8 cellular contexts compared by ENCODE assay signal in the genomic region with DNA sequence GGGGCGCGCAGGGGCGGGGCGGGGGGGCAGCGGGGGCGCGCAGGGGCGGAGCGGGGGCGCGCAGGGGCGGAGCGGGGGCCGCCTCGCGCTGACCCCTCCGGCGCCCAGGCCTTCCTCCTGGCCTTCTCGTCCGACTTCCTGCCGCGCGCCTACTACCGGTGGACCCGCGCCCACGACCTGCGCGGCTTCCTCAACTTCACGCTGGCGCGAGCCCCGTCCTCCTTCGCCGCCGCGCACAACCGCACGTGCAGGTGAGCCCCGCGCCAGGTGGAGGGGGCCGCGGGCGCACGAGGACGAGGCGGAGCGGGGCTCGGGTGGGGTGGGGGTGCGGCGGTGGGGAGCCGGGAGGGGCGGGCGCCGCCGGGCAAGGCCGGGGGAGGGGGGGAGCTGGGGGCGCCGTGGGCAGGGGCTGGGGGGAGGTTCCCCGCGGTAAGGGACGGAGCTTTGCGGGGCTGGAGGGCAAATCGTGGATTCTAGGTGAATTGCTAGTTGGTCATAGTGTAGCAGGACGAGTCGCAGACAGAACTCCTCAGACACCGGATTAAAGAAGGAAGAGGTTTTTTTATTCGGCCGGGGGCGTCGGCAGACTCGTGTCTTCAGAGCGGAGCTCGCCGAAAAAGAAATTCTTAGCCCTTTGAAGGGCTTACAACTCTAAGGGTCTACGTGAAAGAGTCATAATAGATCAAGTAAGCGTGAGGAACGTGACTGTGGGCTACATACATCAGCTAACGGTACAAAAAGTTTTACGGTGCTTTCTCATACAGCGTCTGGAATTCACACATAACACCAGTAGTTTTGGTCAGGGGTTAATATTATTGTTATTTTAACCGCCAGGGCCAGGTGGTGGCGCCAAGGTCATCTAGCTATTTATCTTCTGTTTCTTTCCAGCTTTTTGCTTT. TPM values are rescaled to one million over a fixed set of nuclear protein-coding genes. Genes with fewer than 3 reads are reported as not detected.
A peak's percentile ranks its signal among the peaks of the same experiment; 100 is the strongest.
DNase-seq lines count a peak whose midpoint lies in the region; ATAC-seq, FAIRE-seq and TF ChIP-seq lines count a peak whose summit lies in the region.

No MANE protein-coding gene starts in this region.

- H3K4me2 ChIP-seq in OCI-LY7 (ENCODE audit: low read length) = peak overlapping the region; percentile 80

- DNase-seq in AG08396 (ENCODE audit: low spot score) (peak; percentile 63), GM18507 (ENCODE audit: extremely low spot score, insufficient read length, low read depth) (peak; percentile 25), OCI-LY7 (ENCODE audit: low spot score) (peak; percentile 51), globus pallidus (ENCODE audit: low spot score) (peak; percentile 36), osteocyte (ENCODE audit: extremely low spot score, unreplicated experiment) (no peak)
- peak; percentile 78 for DNase-seq in activated effector memory CD4-positive, alpha-beta T cell treated with anti-CD3 and anti-CD28 coated beads, Interleukin-2, amount 50 U/mL, for 16 hours

- peak; percentile 77 for TF ChIP-seq CTCF in OCI-LY7 (conservative IDR thresholded peaks at IDR 0.05; ENCODE audit: low read length)
- peak; percentile 25 for TF ChIP-seq CTCF in osteocyte (IDR thresholded peaks at IDR 0.05)

- H3K9me3 Mint-ChIP-seq in osteocyte (ENCODE audit: unreplicated experiment) = no peaks in the 10 kb centered on the region

- POLR2A ChIA-PET in OCI-LY7 (lab: Charles Lee) = interaction anchor here (1.0 to 1.1 kb wide), 2 partner anchors 10 to 96 kb away, joined by 3 read pairs; no protein-coding TSS in a partner anchor

- no peaks in the 10 kb centered on the region for H3K79me2 ChIP-seq in OCI-LY7 (ENCODE audit: insufficient read depth, low read depth, low read length)

- H3K36me3 Mint-ChIP-seq in osteocyte (ENCODE audit: unreplicated experiment) = no peaks in the 10 kb centered on the region

- no peaks in the 10 kb centered on the region for H3K27me3 Mint-ChIP-seq in osteocyte (ENCODE audit: unreplicated experiment)

- peaks cover 25% of the 10 kb centered on the region for H3K4me1 Mint-ChIP-seq in osteocyte (ENCODE audit: unreplicated experiment)

- no peaks in the 10 kb centered on the region for H3K9me2 ChIP-seq in OCI-LY7 (ENCODE audit: insufficient read depth, low read length)

- peak overlapping the region; percentile 53 for H3K4me3 ChIP-seq in OCI-LY7 (ENCODE audit: low read depth, low read length, poor library complexity, severe bottlenecking)

- CTCF ChIA-PET in OCI-LY7 (lab: Charles Lee; ENCODE audit: unreplicated experiment) = interaction anchor here (1.0 kb wide), 1 partner anchor 25 kb away, joined by 3 read pairs; no protein-coding TSS in a partner anchor

- intact Hi-C loops in OCI-LY7 (cut with micrococcal nuclease; ENCODE audit: unreplicated experiment) = loop anchor here (2.0 to 5.0 kb wide), 2 partner anchors 174 to 236 kb away; no protein-coding TSS in a partner anchor

- FAIRE-seq in GM18507 (lab: Jason Lieb, UNC) = peak; percentile 68

- H3K27ac ChIP-seq in OCI-LY7 (ENCODE audit: low read depth, low read length, poor library complexity, severe bottlenecking) = no peak overlapping the region

- no peak for ATAC-seq in HG03469 (IDR thresholded peaks at IDR 0.05; ENCODE audit: unreplicated experiment)
- ATAC-seq in GM21529 (IDR thresholded peaks at IDR 0.05; ENCODE audit: unreplicated experiment) = no peak

- H4K20me1 ChIP-seq in OCI-LY7 (ENCODE audit: insufficient read depth, low read length) = no peaks in the 10 kb centered on the region

- no TSS peak for BruUV-seq in OCI-LY7 (replicated peaks; lab: Mats Ljungman, UMichigan)

- H3K4me3 Mint-ChIP-seq in osteocyte (ENCODE audit: unreplicated experiment) = peak overlapping the region; percentile 85

- no peaks in the 10 kb centered on the region for H3K36me3 ChIP-seq in OCI-LY7 (ENCODE audit: insufficient read depth, low read length)

- peak overlapping the region; percentile 56 for H3K27ac Mint-ChIP-seq in osteocyte (ENCODE audit: unreplicated experiment)

- H3K9me3 ChIP-seq in OCI-LY7 (ENCODE audit: low read length) = no peaks in the 10 kb centered on the region

- peak overlapping the region; percentile 75; the same call in 1 of the 2 replicates for H2AFZ ChIP-seq in OCI-LY7 (ENCODE audit: low read length)

- H3K4me1 ChIP-seq in OCI-LY7 (ENCODE audit: insufficient read depth, low read length, poor library complexity, severe bottlenecking) = peaks cover 11% of the 10 kb centered on the region

RNA-seq across cellular contexts. Expression of gene ANO7, which starts 29.9 kb away (rescaled TPM):
- total RNA-seq in OCI-LY7 (2014; rRNA removed; shearing (Covaris generic)) = 0.16 TPM in 1 of 2 replicates, not detected in the other
- total RNA-seq in OCI-LY7 (2022) (0.46 TPM in 1 of 2 replicates, not detected in the other), osteocyte (1.3 TPM in 2 replicates)
